2 cellular contexts compared by ENCODE assay signal in the genomic region with DNA sequence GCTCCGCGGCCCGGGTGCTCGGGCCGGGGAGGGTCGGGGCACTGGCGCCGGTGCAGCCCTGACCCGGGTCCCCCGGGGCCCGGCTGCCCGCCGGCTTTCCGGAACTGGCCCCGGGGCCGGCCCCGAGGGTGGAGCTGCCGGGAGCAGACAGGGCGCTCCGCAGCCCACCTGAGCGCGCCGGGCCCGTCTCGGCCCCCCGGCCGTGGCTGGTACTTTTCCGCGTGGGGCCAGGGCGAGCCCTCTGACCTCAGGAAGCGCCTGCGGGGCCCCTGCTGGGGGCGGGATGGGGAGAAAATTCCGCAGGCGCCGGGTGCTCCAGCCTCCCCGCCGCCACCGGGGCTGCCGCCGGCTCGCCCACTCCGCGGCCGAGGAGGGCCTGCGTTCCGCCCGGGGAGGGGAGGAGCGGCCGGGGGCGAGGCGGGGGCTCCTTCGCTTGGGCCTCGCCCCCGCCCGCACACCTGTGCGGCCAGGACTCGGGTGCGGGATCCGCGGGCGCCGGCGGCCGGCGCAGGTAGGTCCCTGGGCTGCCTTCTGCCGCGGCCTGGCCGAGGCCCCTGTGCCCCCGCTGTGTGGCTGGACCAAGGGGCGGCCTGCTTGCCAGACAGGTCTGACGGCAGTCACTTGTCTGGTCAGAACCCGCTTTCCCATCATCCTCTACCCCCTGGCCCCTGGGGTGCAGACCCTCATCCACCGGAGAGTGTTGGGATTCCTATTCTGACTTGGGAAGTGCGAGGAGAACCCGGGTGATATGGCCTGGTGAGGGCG.
A peak's percentile ranks its signal among the peaks of the same experiment; 100 is the strongest.
TF ChIP-seq lines count a peak whose summit lies in the region.

No MANE protein-coding gene starts in this region.

TF ChIP-seq in IMR-90, 13 proteins besides CTCF, POLR2A, EP300 and RAD21:
- TF ChIP-seq MAZ (IDR thresholded peaks at IDR 0.05; ENCODE audit: borderline replicate concordance, low read depth, low read length) (peak; percentile 41; the same call in 1 of the 2 replicates), MXI1 (IDR thresholded peaks at IDR 0.05; ENCODE audit: borderline replicate concordance, low read depth, low read length) (no peak)

TF ChIP-seq in GM12878, 131 proteins besides CTCF, POLR2A, EP300 and RAD21:
- TF ChIP-seq BHLHE40 (IDR thresholded peaks at IDR 0.05; ENCODE audit: borderline replicate concordance in 1 of 2, low read depth in 2 of 2, low read length in 1 of 2): 0 out of 4 replicates have a peak, but pooled peaks of 1 of the 2 experiments have one; percentile 25
- TF ChIP-seq BACH1 (IDR thresholded peaks at IDR 0.05; ENCODE audit: borderline replicate concordance): no peak; the same call in 1 of the 2 replicates
- no peak for TF ChIP-seq SREBF1 (IDR thresholded peaks at IDR 0.05; ENCODE audit: low read length)
- TF ChIP-seq, protein P1, sequence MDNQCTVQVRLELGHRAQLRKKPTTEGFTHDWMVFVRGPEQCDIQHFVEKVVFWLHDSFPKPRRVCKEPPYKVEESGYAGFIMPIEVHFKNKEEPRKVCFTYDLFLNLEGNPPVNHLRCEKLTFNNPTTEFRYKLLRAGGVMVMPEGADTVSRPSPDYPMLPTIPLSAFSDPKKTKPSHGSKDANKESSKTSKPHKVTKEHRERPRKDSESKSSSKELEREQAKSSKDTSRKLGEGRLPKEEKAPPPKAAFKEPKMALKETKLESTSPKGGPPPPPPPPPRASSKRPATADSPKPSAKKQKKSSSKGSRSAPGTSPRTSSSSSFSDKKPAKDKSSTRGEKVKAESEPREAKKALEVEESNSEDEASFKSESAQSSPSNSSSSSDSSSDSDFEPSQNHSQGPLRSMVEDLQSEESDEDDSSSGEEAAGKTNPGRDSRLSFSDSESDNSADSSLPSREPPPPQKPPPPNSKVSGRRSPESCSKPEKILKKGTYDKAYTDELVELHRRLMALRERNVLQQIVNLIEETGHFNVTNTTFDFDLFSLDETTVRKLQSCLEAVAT (IDR thresholded peaks at IDR 0.05): 0 out of 2 replicates have a peak, but pooled peaks have one; percentile 5
- TF ChIP-seq IKZF1 (conservative IDR thresholded peaks at IDR 0.05): peak; percentile 31; the same call in 1 of the 2 replicates
- TF ChIP-seq, protein P2, sequence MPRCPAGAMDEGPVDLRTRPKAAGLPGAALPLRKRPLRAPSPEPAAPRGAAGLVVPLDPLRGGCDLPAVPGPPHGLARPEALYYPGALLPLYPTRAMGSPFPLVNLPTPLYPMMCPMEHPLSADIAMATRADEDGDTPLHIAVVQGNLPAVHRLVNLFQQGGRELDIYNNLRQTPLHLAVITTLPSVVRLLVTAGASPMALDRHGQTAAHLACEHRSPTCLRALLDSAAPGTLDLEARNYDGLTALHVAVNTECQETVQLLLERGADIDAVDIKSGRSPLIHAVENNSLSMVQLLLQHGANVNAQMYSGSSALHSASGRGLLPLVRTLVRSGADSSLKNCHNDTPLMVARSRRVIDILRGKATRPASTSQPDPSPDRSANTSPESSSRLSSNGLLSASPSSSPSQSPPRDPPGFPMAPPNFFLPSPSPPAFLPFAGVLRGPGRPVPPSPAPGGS (IDR thresholded peaks at IDR 0.05; ENCODE audit: borderline replicate concordance, insufficient read depth, low read depth, low read length, poor library complexity, severe bottlenecking): no peak
- TF ChIP-seq IRF4 (IDR thresholded peaks at IDR 0.05; ENCODE audit: low read depth, low read length): no peak
- peak; percentile 75 for TF ChIP-seq NR2F1 (conservative IDR thresholded peaks at IDR 0.05)
- peak; percentile 45; the same call in 1 of the 2 replicates for TF ChIP-seq LARP7 (IDR thresholded peaks at IDR 0.05)
- no peak for TF ChIP-seq YY1 (IDR thresholded peaks at IDR 0.05; ENCODE audit: low read depth, low read length)
- peak; percentile 23; the same call in 1 of the 2 replicates for TF ChIP-seq GATAD2B (conservative IDR thresholded peaks at IDR 0.05; ENCODE audit: low read depth)
- TF ChIP-seq, protein P3, sequence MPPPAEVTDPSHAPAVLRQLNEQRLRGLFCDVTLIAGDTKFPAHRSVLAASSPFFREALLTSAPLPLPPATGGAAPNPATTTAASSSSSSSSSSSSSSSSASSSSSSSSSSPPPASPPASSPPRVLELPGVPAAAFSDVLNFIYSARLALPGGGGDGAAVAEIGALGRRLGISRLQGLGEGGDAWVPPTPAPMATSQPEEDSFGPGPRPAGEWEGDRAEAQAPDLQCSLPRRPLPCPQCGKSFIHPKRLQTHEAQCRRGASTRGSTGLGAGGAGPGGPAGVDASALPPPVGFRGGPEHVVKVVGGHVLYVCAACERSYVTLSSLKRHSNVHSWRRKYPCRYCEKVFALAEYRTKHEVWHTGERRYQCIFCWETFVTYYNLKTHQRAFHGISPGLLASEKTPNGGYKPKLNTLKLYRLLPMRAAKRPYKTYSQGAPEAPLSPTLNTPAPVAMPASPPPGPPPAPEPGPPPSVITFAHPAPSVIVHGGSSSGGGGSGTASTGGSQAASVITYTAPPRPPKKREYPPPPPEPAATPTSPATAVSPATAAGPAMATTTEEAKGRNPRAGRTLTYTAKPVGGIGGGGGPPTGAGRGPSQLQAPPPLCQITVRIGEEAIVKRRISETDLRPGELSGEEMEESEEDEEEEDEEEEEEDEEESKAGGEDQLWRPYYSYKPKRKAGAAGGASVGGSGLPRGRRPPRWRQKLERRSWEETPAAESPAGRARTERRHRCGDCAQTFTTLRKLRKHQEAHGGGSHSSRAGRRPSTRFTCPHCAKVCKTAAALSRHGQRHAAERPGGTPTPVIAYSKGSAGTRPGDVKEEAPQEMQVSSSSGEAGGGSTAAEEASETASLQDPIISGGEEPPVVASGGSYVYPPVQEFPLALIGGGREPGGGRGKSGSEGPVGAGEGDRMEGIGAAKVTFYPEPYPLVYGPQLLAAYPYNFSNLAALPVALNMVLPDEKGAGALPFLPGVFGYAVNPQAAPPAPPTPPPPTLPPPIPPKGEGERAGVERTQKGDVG (CRISPR knock-in tag; IDR thresholded peaks at IDR 0.05): no peak
- TF ChIP-seq, protein P4, sequence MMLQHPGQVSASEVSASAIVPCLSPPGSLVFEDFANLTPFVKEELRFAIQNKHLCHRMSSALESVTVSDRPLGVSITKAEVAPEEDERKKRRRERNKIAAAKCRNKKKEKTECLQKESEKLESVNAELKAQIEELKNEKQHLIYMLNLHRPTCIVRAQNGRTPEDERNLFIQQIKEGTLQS (IDR thresholded peaks at IDR 0.05; ENCODE audit: borderline replicate concordance, extremely low read depth, low read depth, low read length): no peak
- no peak for TF ChIP-seq NFIC (IDR thresholded peaks at IDR 0.05; ENCODE audit: low read depth, low read length)
- TF ChIP-seq ZNF207 (IDR thresholded peaks at IDR 0.05; ENCODE audit: borderline replicate concordance): no peak
- TF ChIP-seq, protein P5, sequence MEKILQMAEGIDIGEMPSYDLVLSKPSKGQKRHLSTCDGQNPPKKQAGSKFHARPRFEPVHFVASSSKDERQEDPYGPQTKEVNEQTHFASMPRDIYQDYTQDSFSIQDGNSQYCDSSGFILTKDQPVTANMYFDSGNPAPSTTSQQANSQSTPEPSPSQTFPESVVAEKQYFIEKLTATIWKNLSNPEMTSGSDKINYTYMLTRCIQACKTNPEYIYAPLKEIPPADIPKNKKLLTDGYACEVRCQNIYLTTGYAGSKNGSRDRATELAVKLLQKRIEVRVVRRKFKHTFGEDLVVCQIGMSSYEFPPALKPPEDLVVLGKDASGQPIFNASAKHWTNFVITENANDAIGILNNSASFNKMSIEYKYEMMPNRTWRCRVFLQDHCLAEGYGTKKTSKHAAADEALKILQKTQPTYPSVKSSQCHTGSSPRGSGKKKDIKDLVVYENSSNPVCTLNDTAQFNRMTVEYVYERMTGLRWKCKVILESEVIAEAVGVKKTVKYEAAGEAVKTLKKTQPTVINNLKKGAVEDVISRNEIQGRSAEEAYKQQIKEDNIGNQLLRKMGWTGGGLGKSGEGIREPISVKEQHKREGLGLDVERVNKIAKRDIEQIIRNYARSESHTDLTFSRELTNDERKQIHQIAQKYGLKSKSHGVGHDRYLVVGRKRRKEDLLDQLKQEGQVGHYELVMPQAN (conservative IDR thresholded peaks at IDR 0.05): peak; percentile 46; the same call in 1 of the 2 replicates
- TF ChIP-seq, protein P6, sequence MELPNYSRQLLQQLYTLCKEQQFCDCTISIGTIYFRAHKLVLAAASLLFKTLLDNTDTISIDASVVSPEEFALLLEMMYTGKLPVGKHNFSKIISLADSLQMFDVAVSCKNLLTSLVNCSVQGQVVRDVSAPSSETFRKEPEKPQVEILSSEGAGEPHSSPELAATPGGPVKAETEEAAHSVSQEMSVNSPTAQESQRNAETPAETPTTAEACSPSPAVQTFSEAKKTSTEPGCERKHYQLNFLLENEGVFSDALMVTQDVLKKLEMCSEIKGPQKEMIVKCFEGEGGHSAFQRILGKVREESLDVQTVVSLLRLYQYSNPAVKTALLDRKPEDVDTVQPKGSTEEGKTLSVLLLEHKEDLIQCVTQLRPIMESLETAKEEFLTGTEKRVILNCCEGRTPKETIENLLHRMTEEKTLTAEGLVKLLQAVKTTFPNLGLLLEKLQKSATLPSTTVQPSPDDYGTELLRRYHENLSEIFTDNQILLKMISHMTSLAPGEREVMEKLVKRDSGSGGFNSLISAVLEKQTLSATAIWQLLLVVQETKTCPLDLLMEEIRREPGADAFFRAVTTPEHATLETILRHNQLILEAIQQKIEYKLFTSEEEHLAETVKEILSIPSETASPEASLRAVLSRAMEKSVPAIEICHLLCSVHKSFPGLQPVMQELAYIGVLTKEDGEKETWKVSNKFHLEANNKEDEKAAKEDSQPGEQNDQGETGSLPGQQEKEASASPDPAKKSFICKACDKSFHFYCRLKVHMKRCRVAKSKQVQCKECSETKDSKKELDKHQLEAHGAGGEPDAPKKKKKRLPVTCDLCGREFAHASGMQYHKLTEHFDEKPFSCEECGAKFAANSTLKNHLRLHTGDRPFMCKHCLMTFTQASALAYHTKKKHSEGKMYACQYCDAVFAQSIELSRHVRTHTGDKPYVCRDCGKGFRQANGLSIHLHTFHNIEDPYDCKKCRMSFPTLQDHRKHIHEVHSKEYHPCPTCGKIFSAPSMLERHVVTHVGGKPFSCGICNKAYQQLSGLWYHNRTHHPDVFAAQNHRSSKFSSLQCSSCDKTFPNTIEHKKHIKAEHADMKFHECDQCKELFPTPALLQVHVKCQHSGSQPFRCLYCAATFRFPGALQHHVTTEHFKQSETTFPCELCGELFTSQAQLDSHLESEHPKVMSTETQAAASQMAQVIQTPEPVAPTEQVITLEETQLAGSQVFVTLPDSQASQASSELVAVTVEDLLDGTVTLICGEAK (IDR thresholded peaks at IDR 0.05; ENCODE audit: borderline replicate concordance): no peak
- TF ChIP-seq NR2C2 (IDR thresholded peaks at IDR 0.05; ENCODE audit: borderline replicate concordance, control insufficient read depth, insufficient read length, low read depth): no peak
- TF ChIP-seq CEBPB (IDR thresholded peaks at IDR 0.05; ENCODE audit: borderline replicate concordance in 1 of 2, low read depth in 2 of 2, low read length in 2 of 2): no peak
- peak in 1 of 2 experiments; percentile 50; a peak in 1 of 3 replicates for TF ChIP-seq EGR1 (IDR thresholded peaks at IDR 0.05; ENCODE audit: borderline replicate concordance in 1 of 2, low read depth in 2 of 2, low read length in 2 of 2)
- no peak for TF ChIP-seq PML (IDR thresholded peaks at IDR 0.05; ENCODE audit: low read length)
- TF ChIP-seq, protein P7, sequence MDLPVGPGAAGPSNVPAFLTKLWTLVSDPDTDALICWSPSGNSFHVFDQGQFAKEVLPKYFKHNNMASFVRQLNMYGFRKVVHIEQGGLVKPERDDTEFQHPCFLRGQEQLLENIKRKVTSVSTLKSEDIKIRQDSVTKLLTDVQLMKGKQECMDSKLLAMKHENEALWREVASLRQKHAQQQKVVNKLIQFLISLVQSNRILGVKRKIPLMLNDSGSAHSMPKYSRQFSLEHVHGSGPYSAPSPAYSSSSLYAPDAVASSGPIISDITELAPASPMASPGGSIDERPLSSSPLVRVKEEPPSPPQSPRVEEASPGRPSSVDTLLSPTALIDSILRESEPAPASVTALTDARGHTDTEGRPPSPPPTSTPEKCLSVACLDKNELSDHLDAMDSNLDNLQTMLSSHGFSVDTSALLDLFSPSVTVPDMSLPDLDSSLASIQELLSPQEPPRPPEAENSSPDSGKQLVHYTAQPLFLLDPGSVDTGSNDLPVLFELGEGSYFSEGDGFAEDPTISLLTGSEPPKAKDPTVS (IDR thresholded peaks at IDR 0.05; ENCODE audit: low read depth, low read length): no peak
TF ChIP-seq in GM12878: peak in this region for 8.
